15 cellular contexts compared by ENCODE assay signal in the genomic region with DNA sequence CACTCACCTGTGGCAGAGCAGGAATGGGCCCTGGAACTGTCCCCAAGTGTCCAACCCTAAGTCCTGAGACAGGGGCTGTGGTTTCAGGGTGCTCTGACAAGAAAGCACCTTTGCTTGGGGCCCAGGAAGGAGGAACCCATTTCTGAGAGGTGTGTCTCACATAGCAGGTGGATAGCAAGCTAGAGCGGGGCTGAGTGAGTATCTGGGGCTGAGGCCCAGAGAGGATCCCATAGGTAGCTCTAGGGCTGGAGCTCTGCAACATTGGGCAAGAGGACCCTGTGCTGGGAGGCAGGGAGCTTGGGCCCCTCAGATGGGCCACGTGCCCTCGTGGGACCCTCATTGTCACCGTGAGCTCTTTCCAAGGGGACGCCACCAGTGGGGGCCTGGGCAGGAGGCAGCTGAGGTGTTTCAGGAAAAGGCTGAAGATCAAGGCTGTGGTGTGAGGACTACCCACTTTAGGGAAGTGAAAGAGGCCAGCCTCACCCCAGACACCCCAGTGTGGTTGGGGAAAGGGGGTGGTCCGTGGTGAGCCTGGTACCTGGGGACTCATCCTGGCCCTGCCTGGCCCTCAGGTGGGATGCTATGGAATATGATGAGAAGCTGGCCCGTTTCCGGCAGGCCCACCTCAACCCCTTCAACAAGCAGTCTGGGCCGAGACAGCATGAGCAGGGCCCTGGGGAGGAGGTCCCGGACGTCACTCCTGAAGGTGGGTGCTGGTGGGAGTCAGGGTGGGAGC. TPM values are rescaled to one million over a fixed set of nuclear protein-coding genes. Genes with fewer than 3 reads are reported as not detected.
DNase-seq lines count a peak whose midpoint lies in the region; ATAC-seq and TF ChIP-seq lines count a peak whose summit lies in the region.
"Had no signal": no experiment of that assay in that cellular context is flagged by ENCODE, and none has a peak within 500 bp of the region (broad histone marks: within the 10 kb centered on the region; RNA-seq: fewer than 3 reads in every experiment).

No MANE protein-coding gene starts in this region.

- no peaks in the 10 kb centered on the region for H3K9me3 ChIP-seq in neutrophil
- no peaks in the 10 kb centered on the region for H3K9me3 ChIP-seq in vagina

- TF ChIP-seq CTCF in neutrophil (IDR thresholded peaks at IDR 0.05) (no peak), vagina (IDR thresholded peaks at IDR 0.05) (no peak)

- H3K36me3 ChIP-seq in neutrophil (peaks cover 30% of the 10 kb centered on the region), vagina (peaks cover 0 to 17% of the 10 kb centered on the region in 2 donors)

- H3K4me1 ChIP-seq in neutrophil (ENCODE audit: control insufficient read depth in 1 of 2, insufficient read depth in 1 of 2, low read depth in 1 of 2, low read length in 1 of 2), result peaks cover 45 to 71% of the 10 kb centered on the region in 2 experiments
- peaks cover 11% of the 10 kb centered on the region for H3K4me1 ChIP-seq in vagina

- DNase-seq in GM19238 (ENCODE audit: insufficient read length, low spot score) (peak; percentile 75), MV-4-11 (lab: John Stamatoyannopoulos, UW) (peak; percentile 55), activated gamma-delta T cell (lab: John Stamatoyannopoulos, UW) (no peak), SIG-M5 (lab: John Stamatoyannopoulos, UW) (no peak), vagina (ENCODE audit: extremely low spot score in 2 of 2) (no peak)
- DNase-seq: activated T-cell treated with anti-CD3 and anti-CD28 coated beads, Interleukin-2, amount 50 U/mL, for 24 hours; effector memory CD8-positive, alpha-beta T cell; HFFc6; NCI-H1930; stimulated activated naive CD4-positive, alpha-beta T cell treated with Interleukin-2 at 50 U/mL for 16 hours had no signal

- H3K27ac ChIP-seq in neutrophil, result peak overlapping the region; percentile 8
- H3K27ac ChIP-seq in vagina, result no peak overlapping the region

- intact Hi-C loops in vagina (cut with DNase I), result no loop called here

- H3K27me3 ChIP-seq in neutrophil (no peaks in the 10 kb centered on the region), vagina (no peaks in the 10 kb centered on the region)

- ATAC-seq in HG02588 (IDR thresholded peaks at IDR 0.05; ENCODE audit: unreplicated experiment) (peak; percentile 53), GM21390 (IDR thresholded peaks at IDR 0.05; ENCODE audit: unreplicated experiment) (no peak)
- ATAC-seq: effector memory CD8-positive, alpha-beta T cell; left lobe of liver; Panc1 had no signal

- H3K4me3 ChIP-seq in neutrophil (ENCODE audit: low read depth in 1 of 2, low read length in 1 of 2) (no peak overlapping the region), vagina (no peak overlapping the region)

- TF ChIP-seq POLR2A in vagina (IDR thresholded peaks at IDR 0.05), result no peak

RNA-seq across cellular contexts. Expression of a gene that starts 5.3 kb away (rescaled TPM):
- 94.5 TPM for total RNA-seq in vagina

RNA-seq across cellular contexts. Expression of a gene that starts 30.7 kb away (rescaled TPM):
- total RNA-seq in vagina, result 19.2 TPM

RNA-seq across cellular contexts. Expression of a gene that starts 35.2 kb away (rescaled TPM):
- 4.4 TPM for total RNA-seq in vagina

Comparison
In these comparisons a context has a peak if more than half of its experiments do, and no peak if none do; other contexts are left out.
1. DNase-seq: peak in GM19238 (single experiment) and MV-4-11 (single experiment); none in activated gamma-delta T cell (single experiment), SIG-M5 (single experiment) and vagina (0 of 2).